Comparison of ENCODE assay signal across 2 cellular contexts in genomic region chr4:98625920-98626319, GRCh38.
TF ChIP-seq lines count a peak whose summit lies in the region.

No MANE protein-coding gene starts in this region.

TF ChIP-seq in SK-N-SH, 30 proteins besides CTCF, POLR2A, EP300 and RAD21 (continued from another document):
- TF ChIP-seq PBX3 (IDR thresholded peaks at IDR 0.05) (no peak), RFX5 (IDR thresholded peaks at IDR 0.05; ENCODE audit: low read length) (no peak), SMC3 (IDR thresholded peaks at IDR 0.05; ENCODE audit: low read depth, low read length) (no peak), CHD2 (IDR thresholded peaks at IDR 0.05; ENCODE audit: low read length, partially characterized antibody) (no peak), TAF1 (IDR thresholded peaks at IDR 0.05; ENCODE audit: borderline replicate concordance, low read depth, low read length) (no peak), YY1 (IDR thresholded peaks at IDR 0.05; ENCODE audit: low read depth) (no peak), POLR2AphosphoS5 (IDR thresholded peaks at IDR 0.05; ENCODE audit: low read depth, low read length) (no peak)

TF ChIP-seq in SK-N-SH treated with all-trans-retinoic acid at 6 μM for 48 hours, 23 proteins besides CTCF, POLR2A, EP300 and RAD21 (continued from another document):
- TF ChIP-seq POU6F1 (CRISPR knock-in tag; IDR thresholded peaks at IDR 0.05; ENCODE audit: borderline replicate concordance, low read depth) (no peak), PPARA (CRISPR knock-in tag; IDR thresholded peaks at IDR 0.05; ENCODE audit: borderline replicate concordance) (no peak), ISL1 (CRISPR knock-in tag; IDR thresholded peaks at IDR 0.05) (no peak), CSRNP3 (CRISPR knock-in tag; IDR thresholded peaks at IDR 0.05) (no peak), SNAI2 (CRISPR knock-in tag; IDR thresholded peaks at IDR 0.05) (no peak), GLIS3 (CRISPR knock-in tag; IDR thresholded peaks at IDR 0.05) (no peak), CSDC2 (CRISPR knock-in tag; IDR thresholded peaks at IDR 0.05) (no peak), TOX (CRISPR knock-in tag; IDR thresholded peaks at IDR 0.05; ENCODE audit: borderline replicate concordance) (no peak), ZC3H10 (CRISPR knock-in tag; IDR thresholded peaks at IDR 0.05) (no peak)
- TF ChIP-seq, protein P1, sequence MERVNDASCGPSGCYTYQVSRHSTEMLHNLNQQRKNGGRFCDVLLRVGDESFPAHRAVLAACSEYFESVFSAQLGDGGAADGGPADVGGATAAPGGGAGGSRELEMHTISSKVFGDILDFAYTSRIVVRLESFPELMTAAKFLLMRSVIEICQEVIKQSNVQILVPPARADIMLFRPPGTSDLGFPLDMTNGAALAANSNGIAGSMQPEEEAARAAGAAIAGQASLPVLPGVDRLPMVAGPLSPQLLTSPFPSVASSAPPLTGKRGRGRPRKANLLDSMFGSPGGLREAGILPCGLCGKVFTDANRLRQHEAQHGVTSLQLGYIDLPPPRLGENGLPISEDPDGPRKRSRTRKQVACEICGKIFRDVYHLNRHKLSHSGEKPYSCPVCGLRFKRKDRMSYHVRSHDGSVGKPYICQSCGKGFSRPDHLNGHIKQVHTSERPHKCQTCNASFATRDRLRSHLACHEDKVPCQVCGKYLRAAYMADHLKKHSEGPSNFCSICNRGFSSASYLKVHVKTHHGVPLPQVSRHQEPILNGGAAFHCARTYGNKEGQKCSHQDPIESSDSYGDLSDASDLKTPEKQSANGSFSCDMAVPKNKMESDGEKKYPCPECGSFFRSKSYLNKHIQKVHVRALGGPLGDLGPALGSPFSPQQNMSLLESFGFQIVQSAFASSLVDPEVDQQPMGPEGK (CRISPR knock-in tag; IDR thresholded peaks at IDR 0.05; ENCODE audit: borderline replicate concordance) = no peak
